18 cellular contexts compared by ENCODE assay signal in the genomic region with DNA sequence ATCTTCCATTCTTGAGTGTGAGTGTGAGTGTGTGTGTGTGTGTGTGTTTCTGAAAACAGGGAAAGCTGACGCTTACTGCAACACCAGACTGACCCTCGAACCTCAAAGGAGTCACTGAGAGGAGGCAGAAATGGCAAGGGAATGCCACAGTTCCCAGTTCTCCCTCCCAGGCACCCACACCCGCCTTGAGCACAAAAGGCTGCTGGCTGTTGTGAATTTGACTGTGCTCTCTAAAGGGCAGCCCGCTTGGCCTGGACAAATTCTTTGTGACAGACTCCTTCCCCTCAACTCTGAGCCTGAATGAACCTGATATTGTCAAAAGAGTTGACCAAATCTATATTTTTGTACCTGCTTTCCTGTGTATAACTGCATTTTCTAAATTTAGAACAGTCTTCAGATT.
A peak's percentile ranks its signal among the peaks of the same experiment; 100 is the strongest.
DNase-seq lines count a peak whose midpoint lies in the region; ATAC-seq and TF ChIP-seq lines count a peak whose summit lies in the region.
"Had no signal": no experiment of that assay in that cellular context is flagged by ENCODE, and none has a peak within 500 bp of the region (broad histone marks: within the 10 kb centered on the region; RNA-seq: fewer than 3 reads in every experiment).

No MANE protein-coding gene starts in this region.

- H3K4me1 ChIP-seq in cardiac muscle cell (ENCODE audit: low read depth), result peaks cover 16% of the 10 kb centered on the region
- H3K4me1 ChIP-seq in esophagus muscularis mucosa, result no peaks in the 10 kb centered on the region
- peaks cover 9 to 13% of the 10 kb centered on the region in 2 donors for H3K4me1 ChIP-seq in neuronal stem cell (ENCODE audit: control insufficient read depth in 2 of 2, insufficient read depth in 1 of 2, low read depth in 1 of 2, low read length in 2 of 2)
- no peaks in the 10 kb centered on the region for H3K4me1 ChIP-seq in uterus
- H3K4me1 ChIP-seq: BLaER1 had no signal

- H3K4ac ChIP-seq in neuronal stem cell (ENCODE audit: low read length), result no peak overlapping the region

- H3K14ac ChIP-seq in neuronal stem cell (ENCODE audit: low read length), result no peak overlapping the region

- H3K4me3 Mint-ChIP-seq in CD14-positive monocyte, result no peak overlapping the region
- H3K4me3 Mint-ChIP-seq: CD8-positive, alpha-beta T cell; HFFc6; IgD-negative memory B cell had no signal

- H3K27me3 Mint-ChIP-seq in CD14-positive monocyte (ENCODE audit: low read depth in 3 of 3), result peaks cover 0 to 2% (median 0%) of the 10 kb centered on the region in 3 donors
- H3K27me3 Mint-ChIP-seq: IgD-negative memory B cell had no signal

- H3K27me3 ChIP-seq in cardiac muscle cell (no peaks in the 10 kb centered on the region), esophagus muscularis mucosa (peaks cover 0 to 19% (median 0%) of the 10 kb centered on the region in 4 donors), neuronal stem cell (ENCODE audit: control insufficient read depth in 3 of 3, insufficient read depth in 3 of 3, low read depth in 1 of 3, low read length in 3 of 3) (no peaks in the 10 kb centered on the region), uterus (no peaks in the 10 kb centered on the region)
- H3K27me3 ChIP-seq: BLaER1 had no signal

- H3K79me1 ChIP-seq in neuronal stem cell (ENCODE audit: low read depth, low read length), result no peaks in the 10 kb centered on the region

- no peak overlapping the region for H3K18ac ChIP-seq in neuronal stem cell (ENCODE audit: low read length)

- no peak overlapping the region for H3K23ac ChIP-seq in neuronal stem cell (ENCODE audit: low read depth, low read length, poor library complexity)

- H4K8ac ChIP-seq in neuronal stem cell (ENCODE audit: low read depth, low read length), result no peak overlapping the region

- intact Hi-C loops in left ventricle myocardium superior (cut with micrococcal nuclease) (no loop called here), esophagus muscularis mucosa (cut with DNase I) (no loop called here), uterus (cut with DNase I; ENCODE audit: low total_unique reads) (no loop called here), CD14-positive monocyte (cut with micrococcal nuclease) (no loop called here)

- TF ChIP-seq EP300 in esophagus muscularis mucosa (IDR thresholded peaks at IDR 0.05), result no peak

- H3K36me3 ChIP-seq in cardiac muscle cell (no peaks in the 10 kb centered on the region), esophagus muscularis mucosa (no peaks in the 10 kb centered on the region), neuronal stem cell (replicated peaks in 1 of 2; ENCODE audit: control insufficient read depth in 2 of 2, insufficient read depth in 2 of 2, low read length in 2 of 2) (no peaks in the 10 kb centered on the region), uterus (no peaks in the 10 kb centered on the region)
- H3K36me3 ChIP-seq: BLaER1 had no signal

- peak overlapping the region; percentile 40 for H3K27ac ChIP-seq in cardiac muscle cell
- H3K27ac ChIP-seq in esophagus muscularis mucosa (replicated peaks in 1 of 4), result no peak overlapping the region
- H3K27ac ChIP-seq in neuronal stem cell (replicated peaks; ENCODE audit: low read length), result no peak overlapping the region
- no peak overlapping the region for H3K27ac ChIP-seq in uterus
- H3K27ac ChIP-seq: BLaER1 had no signal

- WGBS in esophagus muscularis mucosa, result 53% methylated on average over 4 of the region's 4 CpGs
- no CpG with 5 or more reads among the region's 4 CpGs for WGBS in neuronal stem cell (ENCODE audit: extremely low coverage in 2 of 2, insufficient read length in 2 of 2, insufficient replicate concordance in 1 of 2), 2 donors

- ATAC-seq in left ventricle myocardium superior (no peak), GM18870 (IDR thresholded peaks at IDR 0.05; ENCODE audit: unreplicated experiment) (no peak)
- ATAC-seq: CD8-positive, alpha-beta T cell; GM12878; HCT116; HepG2 had no signal

- peak overlapping the region; percentile 69 for H2AFZ ChIP-seq in neuronal stem cell (ENCODE audit: low read length)

- H3K4me2 ChIP-seq in neuronal stem cell (ENCODE audit: insufficient read depth, low read length, poor library complexity, severe bottlenecking), result no peak overlapping the region
- H3K4me2 ChIP-seq: BLaER1 had no signal

- H2AK5ac ChIP-seq in neuronal stem cell (ENCODE audit: low read depth, low read length), result no peak overlapping the region

- H3K9me3 Mint-ChIP-seq in CD14-positive monocyte, result peaks cover 1 to 33% (median 10%) of the 10 kb centered on the region in 7 donors
- H3K9me3 Mint-ChIP-seq: CD8-positive, alpha-beta T cell had no signal

- H2BK5ac ChIP-seq in neuronal stem cell (ENCODE audit: low read length), result no peak overlapping the region

- H2BK120ac ChIP-seq in neuronal stem cell (ENCODE audit: low read depth, low read length), result no peak overlapping the region

- TF ChIP-seq POLR2A in esophagus muscularis mucosa (IDR thresholded peaks at IDR 0.05; ENCODE audit: low read depth) (no peak), uterus (IDR thresholded peaks at IDR 0.05) (no peak)

- TF ChIP-seq CTCF in cardiac muscle cell (IDR thresholded peaks at IDR 0.05; ENCODE audit: low read depth, low read length), result no peak
- TF ChIP-seq CTCF in esophagus muscularis mucosa (IDR thresholded peaks at IDR 0.05), result no peak
- no peak for TF ChIP-seq CTCF in uterus (IDR thresholded peaks at IDR 0.05)
- TF ChIP-seq CTCF in CD14-positive monocyte (IDR thresholded peaks at IDR 0.05), result no peak

- H3K9me3 ChIP-seq in cardiac muscle cell (ENCODE audit: low read depth) (no peaks in the 10 kb centered on the region), esophagus muscularis mucosa (peaks cover 0 to 15% (median 2%) of the 10 kb centered on the region in 4 donors), neuronal stem cell (replicated peaks in 1 of 2; ENCODE audit: control insufficient read depth in 2 of 2, insufficient read depth in 1 of 2, low read depth in 1 of 2, low read length in 2 of 2) (peaks cover 0 to 2% of the 10 kb centered on the region in 2 donors), uterus (no peaks in the 10 kb centered on the region)

- H2BK12ac ChIP-seq in neuronal stem cell (ENCODE audit: low read length), result no peak overlapping the region

- H4K91ac ChIP-seq in neuronal stem cell (ENCODE audit: low read depth, low read length, poor library complexity), result no peak overlapping the region

- H2BK15ac ChIP-seq in neuronal stem cell (ENCODE audit: low read length), result no peak overlapping the region

- no peak overlapping the region for H3K9ac ChIP-seq in neuronal stem cell (ENCODE audit: low read depth, low read length, poor library complexity)
- H3K9ac ChIP-seq: BLaER1 had no signal

- H3K36me3 Mint-ChIP-seq in CD14-positive monocyte, result no peaks in the 10 kb centered on the region
- H3K36me3 Mint-ChIP-seq: CD8-positive, alpha-beta T cell; IgD-negative memory B cell had no signal

- H3K27ac Mint-ChIP-seq in CD14-positive monocyte, result no peak overlapping the region
- H3K27ac Mint-ChIP-seq: CD8-positive, alpha-beta T cell; HFFc6; IgD-negative memory B cell had no signal

- no peak overlapping the region for H3K4me3 ChIP-seq in cardiac muscle cell
- no peak overlapping the region for H3K4me3 ChIP-seq in esophagus muscularis mucosa
- H3K4me3 ChIP-seq in neuronal stem cell (ENCODE audit: low read length in 2 of 2), result no peak overlapping the region
- H3K4me3 ChIP-seq in uterus, result no peak overlapping the region
- H3K4me3 ChIP-seq: BLaER1, GM12878 had no signal

- no peaks in the 10 kb centered on the region for H3K4me1 Mint-ChIP-seq in CD14-positive monocyte
- H3K4me1 Mint-ChIP-seq: IgD-negative memory B cell had no signal

- peak in 1 of 2 donors; percentile 41 for DNase-seq in cardiac muscle cell (ENCODE audit: low read depth in 1 of 2, low spot score in 1 of 2)
- no peak for DNase-seq in left ventricle myocardium superior
- peak; percentile 37 for DNase-seq in esophagus muscularis mucosa (ENCODE audit: extremely low spot score)
- DNase-seq in neuronal stem cell (ENCODE audit: low spot score), result no peak
- no peak for DNase-seq in uterus
- no peak for DNase-seq in CD14-positive monocyte (ENCODE audit: low spot score)
- DNase-seq: 8988T; Calu3; CD8-positive, alpha-beta T cell; DMS79 treated with DMSO at 0.1 percent for 48 hours; H7; HFFc6 had no signal
